8 cellular contexts compared by ENCODE assay signal in the genomic region with DNA sequence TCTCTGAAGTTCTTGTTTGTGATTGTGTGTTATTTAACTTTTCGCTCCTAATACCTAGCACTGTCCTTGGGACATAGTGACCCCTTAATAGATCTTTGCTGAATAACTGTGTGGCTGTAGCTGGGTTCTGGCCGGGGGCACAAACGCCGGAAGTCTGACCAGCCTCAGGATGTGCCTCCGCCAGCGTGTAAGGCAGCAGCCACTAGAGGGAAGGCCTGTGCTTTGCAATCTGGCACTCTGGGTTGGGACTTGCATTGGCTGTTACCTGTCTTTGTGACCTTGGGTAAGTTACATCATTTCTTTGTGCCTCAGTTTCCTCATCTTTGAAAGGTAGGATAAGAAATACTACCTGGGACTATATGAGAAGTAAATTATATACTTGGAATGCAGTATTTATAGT.
DNase-seq lines count a peak whose midpoint lies in the region; ATAC-seq and TF ChIP-seq lines count a peak whose summit lies in the region.

No MANE protein-coding gene starts in this region.

- no peak overlapping the region for H3K9ac ChIP-seq in HCT116 (ENCODE audit: low read length)
- H3K9ac ChIP-seq in liver (ENCODE audit: low read depth in 1 of 2, low read length in 2 of 2): no peak overlapping the region

- H3K27ac Mint-ChIP-seq in CD14-positive monocyte: peak overlapping the region in 6 of 7 donors; percentile 43 to 80 (median 66)

- H3K9me2 ChIP-seq in HCT116 (ENCODE audit: insufficient read depth): no peaks in the 10 kb centered on the region

- intact Hi-C loops in CD14-positive monocyte (cut with micrococcal nuclease) (no loop called here), HCT116 (cut with micrococcal nuclease) (no loop called here), adrenal gland (cut with DNase I) (no loop called here), prostate gland (cut with DNase I) (no loop called here)

- no peak overlapping the region for H3K4me2 ChIP-seq in HCT116 (ENCODE audit: low read length)

- no peak overlapping the region for H3K4me3 ChIP-seq in HCT116 (replicated peaks in 1 of 2; ENCODE audit: low read depth in 1 of 2, low read length in 2 of 2)
- no peak overlapping the region for H3K4me3 ChIP-seq in adrenal gland
- H3K4me3 ChIP-seq in liver (ENCODE audit: low read depth in 1 of 3, low read length in 3 of 3): no peak overlapping the region
- no peak overlapping the region for H3K4me3 ChIP-seq in prostate gland

- H3K27me3 Mint-ChIP-seq in CD14-positive monocyte (ENCODE audit: low read depth in 3 of 3): peaks cover 0 to 1% (median 0%) of the 10 kb centered on the region in 3 donors

- H3K36me3 ChIP-seq in HCT116 (ENCODE audit: control insufficient read depth in 1 of 2, insufficient read depth in 2 of 2, low read length in 2 of 2): no peaks in the 10 kb centered on the region; a peak in 1 of 4 replicates
- peaks cover 0 to 36% of the 10 kb centered on the region in 2 donors for H3K36me3 ChIP-seq in adrenal gland (replicated peaks in 1 of 2)
- peaks cover 9 to 30% (median 20%) of the 10 kb centered on the region in 4 donors for H3K36me3 ChIP-seq in liver (ENCODE audit: control insufficient read depth in 4 of 4, insufficient read depth in 3 of 4, low read depth in 1 of 4, low read length in 3 of 4)
- H3K36me3 ChIP-seq in prostate gland: no peaks in the 10 kb centered on the region

- no peak overlapping the region for H2AFZ ChIP-seq in HCT116 (ENCODE audit: low read depth, low read length, poor library complexity, severe bottlenecking)

- no peaks in the 10 kb centered on the region for H4K20me1 ChIP-seq in HCT116 (ENCODE audit: insufficient read depth)

- H3K9me3 Mint-ChIP-seq in CD14-positive monocyte: peaks cover 10 to 24% (median 17%) of the 10 kb centered on the region in 7 donors

- H3K27ac ChIP-seq in HCT116 (ENCODE audit: low read depth, low read length) (no peak overlapping the region), adrenal gland (peak overlapping the region in 2 of 5 donors; percentile 15 to 34), liver (ENCODE audit: low read depth in 1 of 2, low read length in 2 of 2) (peak overlapping the region in 1 of 2 donors; percentile 15), prostate gland (no peak overlapping the region)

- DNase-seq in CD14-positive monocyte (ENCODE audit: low spot score) (no peak), HCT116 (ENCODE audit: low read depth, low spot score) (no peak), adrenal gland (peak in 4 of 7 donors; percentile 33 to 67 (median 46)), kidney glomerular epithelial cell (lab: John Stamatoyannopoulos, UW) (no peak), DMS79 (lab: John Stamatoyannopoulos, UW) (no peak), prostate gland (ENCODE audit: low spot score) (no peak), NCI-H1694 treated with DMSO at 0.1 percent for 48 hours (lab: John Stamatoyannopoulos, UW) (no peak)

- POLR2A ChIA-PET in HCT116 (lab: Charles Lee): no interaction called here

- TF ChIP-seq RAD21 in HCT116 (IDR thresholded peaks at IDR 0.05; ENCODE audit: low read depth) (peak; percentile 54), liver (IDR thresholded peaks at IDR 0.05) (peak; percentile 53 to 73)

- H3K27me3 ChIP-seq in HCT116 (ENCODE audit: insufficient read depth, low read length) (no peaks in the 10 kb centered on the region), adrenal gland (no peaks in the 10 kb centered on the region), liver (ENCODE audit: control insufficient read depth in 4 of 4, insufficient read depth in 4 of 4, low read length in 3 of 4) (no peaks in the 10 kb centered on the region), prostate gland (replicated peaks; ENCODE audit: insufficient read depth) (no peaks in the 10 kb centered on the region)

- BruUV-seq in HCT116 (replicated peaks; lab: Mats Ljungman, UMichigan): no TSS peak

- peaks cover 10% of the 10 kb centered on the region for H3K4me1 Mint-ChIP-seq in CD14-positive monocyte

- H3K79me2 ChIP-seq in HCT116 (ENCODE audit: insufficient read depth, low read length): no peaks in the 10 kb centered on the region

- H3K4me1 ChIP-seq in HCT116 (ENCODE audit: control insufficient read depth in 1 of 2, insufficient read depth in 2 of 2, low read length in 2 of 2) (no peaks in the 10 kb centered on the region), adrenal gland (replicated peaks in 1 of 2) (peaks cover 9 to 52% of the 10 kb centered on the region in 2 donors), liver (ENCODE audit: control insufficient read depth in 4 of 4, insufficient read depth in 4 of 4, low read length in 3 of 4) (peaks cover 1 to 21% (median 6%) of the 10 kb centered on the region in 4 donors), prostate gland (replicated peaks) (no peaks in the 10 kb centered on the region)

- TF ChIP-seq CTCF in CD14-positive monocyte (IDR thresholded peaks at IDR 0.05) (peak; percentile 14), HCT116 (IDR thresholded peaks at IDR 0.05 in 2 of 3, conservative IDR thresholded peaks at IDR 0.05 in 1 of 3; ENCODE audit: borderline replicate concordance in 1 of 3, insufficient read depth in 1 of 3, low read depth in 2 of 3, low read length in 2 of 3) (peak; percentile 29 to 48 (median 48); a peak in 5 of 6 replicates), adrenal gland (IDR thresholded peaks at IDR 0.05) (peak in 5 of 6 experiments; percentile 21 to 48 (median 37)), liver (IDR thresholded peaks at IDR 0.05; ENCODE audit: low read depth, low read length, missing input control) (peak; percentile 37), prostate gland (IDR thresholded peaks at IDR 0.05) (peak in 1 of 4 experiments; percentile 37)

- ATAC-seq in HCT116: peak; percentile 71

- RAD21 ChIA-PET in HCT116 (lab: Charles Lee; ENCODE audit: low non-redundant PET in 1 of 2, low total read pairs in 2 of 2, uncharacterized antibody in 2 of 2, unreplicated experiment in 2 of 2): no interaction called here

- 55 to 78% (median 77%) methylated on average over 6 of the region's 6 CpGs for WGBS in adrenal gland, 4 donors
- WGBS in liver: 78% methylated on average over 6 of the region's 6 CpGs
- 75% methylated on average over 6 of the region's 6 CpGs for WGBS in prostate gland

- H3K9me3 ChIP-seq in HCT116 (ENCODE audit: control insufficient read depth in 1 of 2, insufficient read depth in 1 of 2, low read depth in 1 of 2, low read length in 2 of 2): no peaks in the 10 kb centered on the region
- H3K9me3 ChIP-seq in adrenal gland (replicated peaks in 1 of 3): no peaks in the 10 kb centered on the region
- no peaks in the 10 kb centered on the region for H3K9me3 ChIP-seq in liver (ENCODE audit: control insufficient read depth in 4 of 4, low read length in 3 of 4)
- no peaks in the 10 kb centered on the region for H3K9me3 ChIP-seq in prostate gland

- CTCF ChIA-PET in HCT116 (lab: Charles Lee): no interaction called here

- TF ChIP-seq POLR2A in HCT116 (IDR thresholded peaks at IDR 0.05; ENCODE audit: borderline replicate concordance, extremely low read depth, insufficient read depth, insufficient read length) (no peak), adrenal gland (IDR thresholded peaks at IDR 0.05) (no peak), prostate gland (IDR thresholded peaks at IDR 0.05) (no peak)

- H3K36me3 Mint-ChIP-seq in CD14-positive monocyte: peaks cover 79 to 90% of the 10 kb centered on the region in 2 donors

- H3K4me3 Mint-ChIP-seq in CD14-positive monocyte: peak overlapping the region in 1 of 2 donors; percentile 63

TF ChIP-seq in HCT116, 20 proteins besides CTCF, POLR2A, EP300 and RAD21 (continues in another document):
- TF ChIP-seq, protein P1, sequence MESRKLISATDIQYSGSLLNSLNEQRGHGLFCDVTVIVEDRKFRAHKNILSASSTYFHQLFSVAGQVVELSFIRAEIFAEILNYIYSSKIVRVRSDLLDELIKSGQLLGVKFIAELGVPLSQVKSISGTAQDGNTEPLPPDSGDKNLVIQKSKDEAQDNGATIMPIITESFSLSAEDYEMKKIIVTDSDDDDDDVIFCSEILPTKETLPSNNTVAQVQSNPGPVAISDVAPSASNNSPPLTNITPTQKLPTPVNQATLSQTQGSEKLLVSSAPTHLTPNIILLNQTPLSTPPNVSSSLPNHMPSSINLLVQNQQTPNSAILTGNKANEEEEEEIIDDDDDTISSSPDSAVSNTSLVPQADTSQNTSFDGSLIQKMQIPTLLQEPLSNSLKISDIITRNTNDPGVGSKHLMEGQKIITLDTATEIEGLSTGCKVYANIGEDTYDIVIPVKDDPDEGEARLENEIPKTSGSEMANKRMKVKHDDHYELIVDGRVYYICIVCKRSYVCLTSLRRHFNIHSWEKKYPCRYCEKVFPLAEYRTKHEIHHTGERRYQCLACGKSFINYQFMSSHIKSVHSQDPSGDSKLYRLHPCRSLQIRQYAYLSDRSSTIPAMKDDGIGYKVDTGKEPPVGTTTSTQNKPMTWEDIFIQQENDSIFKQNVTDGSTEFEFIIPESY (IDR thresholded peaks at IDR 0.05; ENCODE audit: extremely low read depth, insufficient replicate concordance, low read length): no peak
- TF ChIP-seq FOSL1 (IDR thresholded peaks at IDR 0.05; ENCODE audit: low read depth) (no peak), ELF1 (IDR thresholded peaks at IDR 0.05; ENCODE audit: borderline replicate concordance, low read depth) (no peak), ZNF274 (IDR thresholded peaks at IDR 0.05; ENCODE audit: low read depth, low read length) (no peak)

TF ChIP-seq in liver, 16 proteins besides CTCF, POLR2A, EP300 and RAD21:
- TF ChIP-seq HNF4A (conservative IDR thresholded peaks at IDR 0.05): no peak
- TF ChIP-seq JUND (IDR thresholded peaks at IDR 0.05): no peak
- TF ChIP-seq SP1 (IDR thresholded peaks at IDR 0.05): no peak
- peak; percentile 11 for TF ChIP-seq NR2F2 (IDR thresholded peaks at IDR 0.05)
- no peak for TF ChIP-seq FOXA1 (IDR thresholded peaks at IDR 0.05)
TF ChIP-seq in liver: peak in this region for 1.

Comparison
In these comparisons a context has a peak if more than half of its experiments do, and no peak if none do; other contexts are left out.
1. DNase-seq: peak in adrenal gland (4 of 7); none in CD14-positive monocyte (single experiment), HCT116 (single experiment), kidney glomerular epithelial cell (single experiment), DMS79 (single experiment), prostate gland (single experiment) and NCI-H1694 treated with DMSO at 0.1 percent for 48 hours (single experiment).